1 cellular context compared by ENCODE assay signal in genomic region chr22:31107206-31108118, GRCh38.
A peak's percentile ranks its signal among the peaks of the same experiment; 100 is the strongest.
TF ChIP-seq lines count a peak whose summit lies in the region.

TSS of gene SELENOM (minus strand) at chr22:31107568. CDS start at chr22:31107505, 63 bp downstream.

TF ChIP-seq in H1, 55 proteins besides CTCF, POLR2A, EP300 and RAD21:
- TF ChIP-seq CREB1 (IDR thresholded peaks at IDR 0.05) (peak; percentile 95), JUND (IDR thresholded peaks at IDR 0.05; ENCODE audit: low read length) (peak; percentile 23; the same call in 1 of the 2 replicates), MAFK (IDR thresholded peaks at IDR 0.05; ENCODE audit: low read depth, low read length) (no peak), BCL11A (IDR thresholded peaks at IDR 0.05; ENCODE audit: low read depth in 2 of 2, low read length in 2 of 2) (no peak), CEBPB (IDR thresholded peaks at IDR 0.05; ENCODE audit: low read depth, low read length) (peak; percentile 35; the same call in 1 of the 2 replicates), SIN3A (conservative IDR thresholded peaks at IDR 0.05 in 1 of 2, IDR thresholded peaks at IDR 0.05 in 1 of 2; ENCODE audit: low read depth in 1 of 2, low read length in 2 of 2) (peak in 1 of 2 experiments; percentile 60; a peak in 1 of 4 replicates), CHD2 (IDR thresholded peaks at IDR 0.05; ENCODE audit: low read length) (no peak), RXRA (IDR thresholded peaks at IDR 0.05; ENCODE audit: insufficient read depth, low read depth, low read length) (0 out of 2 replicates have a peak, but pooled peaks have one; percentile 44), JUN (IDR thresholded peaks at IDR 0.05; ENCODE audit: low read depth, low read length) (0 out of 2 replicates have a peak, but pooled peaks have one; percentile 9), CTBP2 (IDR thresholded peaks at IDR 0.05; ENCODE audit: borderline replicate concordance, insufficient read depth, insufficient read length, low read length) (peak; percentile 47), NANOG (IDR thresholded peaks at IDR 0.05; ENCODE audit: insufficient read depth, low read depth, low read length, poor library complexity, severe bottlenecking) (no peak), TBP (IDR thresholded peaks at IDR 0.05; ENCODE audit: low read depth, low read length) (peak; percentile 57; the same call in 1 of the 2 replicates), NRF1 (IDR thresholded peaks at IDR 0.05; ENCODE audit: low read depth, low read length) (0 out of 2 replicates have a peak, but pooled peaks have one; percentile 21), RBBP5 (IDR thresholded peaks at IDR 0.05; ENCODE audit: borderline replicate concordance, low read depth, low read length) (peak; percentile 55; the same call in 1 of the 2 replicates), SP2 (IDR thresholded peaks at IDR 0.05; ENCODE audit: low read length) (no peak), GTF2F1 (IDR thresholded peaks at IDR 0.05; ENCODE audit: borderline replicate concordance, low read depth, low read length) (no peak), GABPA (IDR thresholded peaks at IDR 0.05; ENCODE audit: borderline replicate concordance, insufficient read depth, low read length) (0 out of 2 replicates have a peak, but pooled peaks have one; percentile 45), SRF (IDR thresholded peaks at IDR 0.05; ENCODE audit: low read depth, low read length) (0 out of 2 replicates have a peak, but pooled peaks have one; percentile 18), KDM4A (IDR thresholded peaks at IDR 0.05; ENCODE audit: low read depth, low read length, severe bottlenecking) (peak; percentile 90), TAF1 (IDR thresholded peaks at IDR 0.05; ENCODE audit: low read depth, low read length) (peak; percentile 55; the same call in 1 of the 2 replicates), CHD1 (IDR thresholded peaks at IDR 0.05; ENCODE audit: low read depth, low read length) (no peak), POLR2AphosphoS5 (IDR thresholded peaks at IDR 0.05; ENCODE audit: low read depth, low read length) (peak; percentile 65), HDAC2 (IDR thresholded peaks at IDR 0.05; ENCODE audit: borderline replicate concordance in 1 of 2, low read depth in 2 of 2, low read length in 2 of 2) (peak; percentile 96 to 99), BACH1 (IDR thresholded peaks at IDR 0.05; ENCODE audit: low read length) (peak; percentile 95)
TF ChIP-seq in H1: peak in this region for 17.
